20 cellular contexts compared by ENCODE assay signal in genomic region chr22:17607891-17608521, GRCh38. TPM values are rescaled to one million over a fixed set of nuclear protein-coding genes. Genes with fewer than 3 reads are reported as not detected.
DNase-seq lines count a peak whose midpoint lies in the region; ATAC-seq and TF ChIP-seq lines count a peak whose summit lies in the region.
"Had no signal": no experiment of that assay in that cellular context is flagged by ENCODE, and none has a peak within 500 bp of the region (broad histone marks: within the 10 kb centered on the region; RNA-seq: fewer than 3 reads in every experiment).

No MANE protein-coding gene starts in this region.

- H3K9ac ChIP-seq in IMR-90 (ENCODE audit: low read depth, low read length) = no peak overlapping the region
- peak overlapping the region; percentile 4 for H3K9ac ChIP-seq in smooth muscle cell (ENCODE audit: low read depth)
- H3K9ac ChIP-seq: KMS-11 had no signal

- H3K4ac ChIP-seq in IMR-90 (ENCODE audit: low read depth, low read length) = no peak overlapping the region

- H3K56ac ChIP-seq in IMR-90 (ENCODE audit: extremely low read depth, insufficient read depth, low read length) = no peak overlapping the region

- H3K4me2 ChIP-seq in IMR-90 (ENCODE audit: low read depth, low read length) = no peak overlapping the region
- H3K4me2 ChIP-seq in smooth muscle cell = no peak overlapping the region
- H3K4me2 ChIP-seq: KMS-11 had no signal

- no peak overlapping the region for H3K27ac ChIP-seq in IMR-90 (ENCODE audit: insufficient read depth, low read length)
- peak overlapping the region; percentile 41 for H3K27ac ChIP-seq in smooth muscle cell (ENCODE audit: low read depth)
- H3K27ac ChIP-seq: C4-2B, KMS-11, Peyer's patch had no signal

- H4K91ac ChIP-seq in IMR-90 (ENCODE audit: insufficient read depth, low read depth, low read length) = no peak overlapping the region

- POLR2A ChIA-PET in IMR-90 (lab: Charles Lee; ENCODE audit: unreplicated experiment) = no interaction called here

- H2AK5ac ChIP-seq in IMR-90 (ENCODE audit: low read depth, low read length) = no peak overlapping the region

- no peak overlapping the region for H3K4me3 Mint-ChIP-seq in activated T-helper 17 cell treated with anti-CD3 and anti-CD28 coated beads, Interleukin-2, amount 50 U/mL, for 72 hours
- H3K4me3 Mint-ChIP-seq: H9 had no signal

- BruUV-seq in IMR-90 (replicated peaks; lab: Mats Ljungman, UMichigan) = no TSS peak

- peaks cover 23 to 44% of the 10 kb centered on the region in 2 experiments for H3K79me1 ChIP-seq in IMR-90 (ENCODE audit: low read depth in 1 of 2, low read length in 2 of 2)

- H3K9me3 Mint-ChIP-seq in activated T-helper 17 cell treated with anti-CD3 and anti-CD28 coated beads, Interleukin-2, amount 50 U/mL, for 72 hours = no peaks in the 10 kb centered on the region
- H3K9me3 Mint-ChIP-seq: H9 had no signal

- H3K4me1 ChIP-seq in IMR-90 (ENCODE audit: control insufficient read depth, insufficient read depth, low read length) = 0 out of 2 replicates have a peak, but pooled peaks cover 2% of the 10 kb centered on the region
- H3K4me1 ChIP-seq in smooth muscle cell (ENCODE audit: low read depth) = no peaks in the 10 kb centered on the region
- H3K4me1 ChIP-seq: Peyer's patch had no signal

- no peak for TF ChIP-seq RAD21 in IMR-90 (IDR thresholded peaks at IDR 0.05; ENCODE audit: low read length)

- H2BK20ac ChIP-seq in IMR-90 (ENCODE audit: low read depth, low read length) = no peak overlapping the region

- CTCF ChIA-PET in IMR-90 (lab: Yijun Ruan, JAX) = no interaction called here

- no peak overlapping the region for H3K27ac Mint-ChIP-seq in activated T-helper 17 cell treated with anti-CD3 and anti-CD28 coated beads, Interleukin-2, amount 50 U/mL, for 72 hours
- H3K27ac Mint-ChIP-seq: H9 had no signal

- H3K23ac ChIP-seq in IMR-90 (ENCODE audit: low read depth, low read length) = no peak overlapping the region

- no peak overlapping the region for H3K14ac ChIP-seq in IMR-90 (replicated peaks; ENCODE audit: low read depth, low read length)

- no peak overlapping the region for H2BK15ac ChIP-seq in IMR-90 (ENCODE audit: low read depth, low read length)

- H3K27me3 ChIP-seq in IMR-90 (ENCODE audit: control insufficient read depth, insufficient read depth, low read length) (no peaks in the 10 kb centered on the region), smooth muscle cell (ENCODE audit: low read depth) (no peaks in the 10 kb centered on the region)
- H3K27me3 ChIP-seq: Peyer's patch had no signal

- H3K9me3 ChIP-seq in IMR-90 (ENCODE audit: control insufficient read depth, insufficient read depth, low read length) = no peaks in the 10 kb centered on the region
- no peaks in the 10 kb centered on the region for H3K9me3 ChIP-seq in smooth muscle cell (replicated peaks; ENCODE audit: low read depth)
- H3K9me3 ChIP-seq: Peyer's patch had no signal

- H4K5ac ChIP-seq in IMR-90 (ENCODE audit: low read depth, low read length) = no peak overlapping the region

- WGBS in IMR-90 (ENCODE audit: extremely low coverage in 2 of 2, insufficient read length in 1 of 2), 2 experiments = 100% methylated on average over 1 of the region's 4 CpGs; no CpG with 5 or more reads in 1 of the 2 experiments
- WGBS in smooth muscle cell (ENCODE audit: low lambda C conversion rate) = 82% methylated on average over 4 of the region's 4 CpGs

- dilution Hi-C loops in IMR-90 (cut with HindIII; ENCODE audit: low sequenced_read_pairs, unreplicated experiment) = no loop called here

- no peak for TF ChIP-seq CTCF in IMR-90 (conservative IDR thresholded peaks at IDR 0.05; ENCODE audit: low read depth, low read length)
- TF ChIP-seq CTCF in smooth muscle cell (IDR thresholded peaks at IDR 0.05; ENCODE audit: borderline replicate concordance, insufficient read depth, poor library complexity, severe bottlenecking) = no peak

- peaks cover 51% of the 10 kb centered on the region for H3K36me3 Mint-ChIP-seq in activated T-helper 17 cell treated with anti-CD3 and anti-CD28 coated beads, Interleukin-2, amount 50 U/mL, for 72 hours (ENCODE audit: low read depth)

- no peak for TF ChIP-seq POLR2A in IMR-90 (IDR thresholded peaks at IDR 0.05; ENCODE audit: low read depth, low read length)

- in situ Hi-C loops in IMR-90 (cut with MboI; ENCODE audit: low sequenced_read_pairs) = no loop called here

- H2BK120ac ChIP-seq in IMR-90 (ENCODE audit: low read depth, low read length) = no peak overlapping the region

- peak; percentile 10 for DNase-seq in IMR-90
- DNase-seq in left lobe of liver (ENCODE audit: low spot score) = peak; percentile 2
- DNase-seq in smooth muscle cell (lab: John Stamatoyannopoulos, UW; ENCODE audit: unreplicated experiment) = no peak
- no peak for DNase-seq in NCI-H2107 (lab: John Stamatoyannopoulos, UW)
- DNase-seq in DMS114 treated with DMSO at 0.1 percent for 48 hours (lab: John Stamatoyannopoulos, UW; ENCODE audit: unreplicated experiment) = no peak
- no peak for DNase-seq in activated CD8-positive, alpha-beta memory T cell treated with anti-CD3 and anti-CD28 coated beads, Interleukin-2, amount 50 U/mL, for 4 hours
- DNase-seq: ACHN, AML-193, DND-41, H9, NCI-H1417 treated with DMSO at 0.1 percent for 48 hours, NCI-H2029 treated with DMSO at 0.1 percent for 48 hours, NCI-H2171 treated with DMSO at 0.1 percent for 48 hours, NCI-H446, NCI-H526 treated with DMSO at 0.1 percent for 48 hours, Peyer's patch had no signal

- H3K4me3 ChIP-seq in IMR-90 (ENCODE audit: insufficient read depth, low read depth, low read length) (no peak overlapping the region), smooth muscle cell (no peak overlapping the region)
- H3K4me3 ChIP-seq: Peyer's patch had no signal

- no peak overlapping the region for H4K8ac ChIP-seq in IMR-90 (ENCODE audit: low read depth in 2 of 2, low read length in 2 of 2)

- H3F3A ChIP-seq in smooth muscle cell (ENCODE audit: low read depth) = no peaks in the 10 kb centered on the region

- intact Hi-C loops in IMR-90 (cut with micrococcal nuclease) = no loop called here

- peaks cover 4% of the 10 kb centered on the region; the same call in 1 of the 2 replicates for H3K9me1 ChIP-seq in IMR-90 (ENCODE audit: insufficient read depth, low read length)

- no peaks in the 10 kb centered on the region for H3K4me1 Mint-ChIP-seq in activated T-helper 17 cell treated with anti-CD3 and anti-CD28 coated beads, Interleukin-2, amount 50 U/mL, for 72 hours
- H3K4me1 Mint-ChIP-seq: H9 had no signal

- H2BK5ac ChIP-seq in IMR-90 (ENCODE audit: low read depth, low read length, poor library complexity, severe bottlenecking) = no peak overlapping the region

- H2AK9ac ChIP-seq in IMR-90 (replicated peaks; ENCODE audit: low read depth, low read length, poor library complexity) = no peak overlapping the region

- H2AFZ ChIP-seq in IMR-90 (replicated peaks; ENCODE audit: low read length, poor library complexity) (no peak overlapping the region), smooth muscle cell (ENCODE audit: low read depth) (no peak overlapping the region)

- no peak overlapping the region for H3K18ac ChIP-seq in IMR-90 (ENCODE audit: low read depth, low read length)

- ATAC-seq in IMR-90 (ENCODE audit: low read depth) (no peak), left lobe of liver (no peak)
- peak; percentile 21 for ATAC-seq in activated T-helper 17 cell treated with anti-CD3 and anti-CD28 coated beads, Interleukin-2, amount 50 U/mL, for 72 hours (replicated peaks)
- ATAC-seq: HepG2 had no signal

- peaks cover 36% of the 10 kb centered on the region for H3K79me2 ChIP-seq in smooth muscle cell (ENCODE audit: low read depth)

- peaks cover 35% of the 10 kb centered on the region for H3K36me3 ChIP-seq in IMR-90 (ENCODE audit: control insufficient read depth, insufficient read depth, low read length)
- peaks cover 14% of the 10 kb centered on the region for H3K36me3 ChIP-seq in smooth muscle cell (ENCODE audit: low read depth)

- H3K27me3 Mint-ChIP-seq in activated T-helper 17 cell treated with anti-CD3 and anti-CD28 coated beads, Interleukin-2, amount 50 U/mL, for 72 hours = no peaks in the 10 kb centered on the region

- H4K20me1 ChIP-seq in IMR-90 (ENCODE audit: insufficient read depth, low read length) (peaks cover 11% of the 10 kb centered on the region; the same call in 1 of the 2 replicates), smooth muscle cell (ENCODE audit: low read depth) (peaks cover 74% of the 10 kb centered on the region)

TF ChIP-seq in IMR-90, 13 proteins besides CTCF, POLR2A, EP300 and RAD21:
- no peak for TF ChIP-seq FOS (IDR thresholded peaks at IDR 0.05; ENCODE audit: low read depth, low read length)
- no peak for TF ChIP-seq CHD1 (IDR thresholded peaks at IDR 0.05; ENCODE audit: low read depth, low read length)

RNA-seq across cellular contexts. Expression of gene ATP6V1E1, which starts 20.5 kb away (rescaled TPM):
- 144 and 151 TPM in 2 replicates for total RNA-seq in IMR-90 (2012; rRNA removed)
- polyA plus RNA-seq in IMR-90 (2012; rRNA removed) = 123 and 148 TPM in 2 replicates
- 46.0 and 80.4 TPM in 2 replicates for polyA plus RNA-seq in IMR-90 (2012; cell fraction: cytosol; rRNA removed)
- polyA plus RNA-seq in IMR-90 (2012; cell fraction: nucleus; rRNA removed; ENCODE audit: low replicate concordance) = 14.4 and 72.5 TPM in 2 replicates
- total RNA-seq in activated T-helper 17 cell treated with anti-CD3 and anti-CD28 coated beads, Interleukin-2, amount 50 U/mL, for 72 hours = 10 to 100 TPM; 73.2 to 97.1 TPM
- total RNA-seq in left lobe of liver = 31.3 TPM
- 98.3 and 117 TPM in 2 replicates for total RNA-seq in smooth muscle cell
- polyA plus RNA-seq in smooth muscle cell = 85.3 and 85.7 TPM in 2 replicates

RNA-seq across cellular contexts. Expression of gene BCL2L13, which starts 30.6 kb away (rescaled TPM):
- total RNA-seq in IMR-90 (2012; rRNA removed) (77.5 and 86.7 TPM in 2 replicates), left lobe of liver (34.3 TPM), smooth muscle cell (25.7 and 27.0 TPM in 2 replicates)
- polyA plus RNA-seq in IMR-90 (2012; rRNA removed) (39.6 and 42.6 TPM in 2 replicates), smooth muscle cell (16.7 and 28.7 TPM in 2 replicates)
- polyA plus RNA-seq in IMR-90 (2012; cell fraction: cytosol; rRNA removed) = 29.4 and 36.3 TPM in 2 replicates
- 15.2 and 32.7 TPM in 2 replicates for polyA plus RNA-seq in IMR-90 (2012; cell fraction: nucleus; rRNA removed; ENCODE audit: low replicate concordance)
- 10 to 100 TPM; 25.1 to 31.4 TPM for total RNA-seq in activated T-helper 17 cell treated with anti-CD3 and anti-CD28 coated beads, Interleukin-2, amount 50 U/mL, for 72 hours

RNA-seq across cellular contexts. Expression of gene SLC25A18, which starts 44.7 kb away (rescaled TPM):
- total RNA-seq in IMR-90 (2012; rRNA removed) = under 0.01 TPM in 1 of 2 replicates, not detected in the other
- polyA plus RNA-seq in IMR-90 (2012; rRNA removed) = 0.05 TPM in 1 of 2 replicates, not detected in the other
- polyA plus RNA-seq in IMR-90 (2012; cell fraction: cytosol; rRNA removed) = 0.03 TPM in 1 of 2 replicates, not detected in the other
- polyA plus RNA-seq in IMR-90 (2012; cell fraction: nucleus; rRNA removed; ENCODE audit: low replicate concordance) = 0.07 and 0.14 TPM in 2 replicates
- total RNA-seq in activated T-helper 17 cell treated with anti-CD3 and anti-CD28 coated beads, Interleukin-2, amount 50 U/mL, for 72 hours = not detected
- total RNA-seq in left lobe of liver = 48.7 TPM
- 0.22 and 0.31 TPM in 2 replicates for total RNA-seq in smooth muscle cell
- 0.06 and 0.53 TPM in 2 replicates for polyA plus RNA-seq in smooth muscle cell

Comparison
In these comparisons a context has a peak if more than half of its experiments do, and no peak if none do; other contexts are left out.
1. DNase-seq: peak in IMR-90 (single experiment) and left lobe of liver (single experiment); none in smooth muscle cell (single experiment), NCI-H2107 (single experiment), DMS114 treated with DMSO at 0.1 percent for 48 hours (single experiment) and activated CD8-positive, alpha-beta memory T cell treated with anti-CD3 and anti-CD28 coated beads, Interleukin-2, amount 50 U/mL, for 4 hours (single experiment).
2. RNA of gene SLC25A18, which starts 44.7 kb away (total RNA-seq): 48.7 TPM in left lobe of liver (single experiment); 0.22 to 0.31 TPM in smooth muscle cell, not detected in activated T-helper 17 cell treated with anti-CD3 and anti-CD28 coated beads, Interleukin-2, amount 50 U/mL, for 72 hours and under 0.01 TPM in IMR-90; every median in the first group is over 10 times any median in the second.